8 cellular contexts compared by ENCODE assay signal in genomic region chr5:149834246-149834855, GRCh38.
DNase-seq lines count a peak whose midpoint lies in the region; ATAC-seq and TF ChIP-seq lines count a peak whose summit lies in the region.

No MANE protein-coding gene starts in this region.

- CTCF ChIA-PET in HCT116 (lab: Charles Lee): interaction anchor here (0.6 to 4.4 kb wide), 28 partner anchors 9 to 605 kb away, joined by 3 to 88 read pairs (median 4); partner anchors contain the start of genes PPARGC1B and SLC26A2
- CTCF ChIA-PET in activated CD4-positive, alpha-beta memory T cell treated with anti-CD3 and anti-CD28 coated beads for 36 hours (lab: Charles Lee): interaction anchor here (0.6 to 13.8 kb wide), 36 partner anchors 8 to 384 kb away, joined by 3 to 269 read pairs (median 5); partner anchors contain the start of genes HMGXB3, SLC26A2 and TIGD6

- H3K4me1 Mint-ChIP-seq in activated CD4-positive, alpha-beta memory T cell treated with anti-CD3 and anti-CD28 coated beads for 36 hours (ENCODE audit: low read depth): peaks cover 5% of the 10 kb centered on the region
- no peaks in the 10 kb centered on the region for H3K4me1 Mint-ChIP-seq in naive B cell

- no peak overlapping the region for H3K27ac Mint-ChIP-seq in activated CD4-positive, alpha-beta memory T cell treated with anti-CD3 and anti-CD28 coated beads for 36 hours
- no peak overlapping the region for H3K27ac Mint-ChIP-seq in naive B cell

- TF ChIP-seq CTCF in HCT116 (IDR thresholded peaks at IDR 0.05 in 2 of 3, conservative IDR thresholded peaks at IDR 0.05 in 1 of 3; ENCODE audit: borderline replicate concordance in 1 of 3, insufficient read depth in 1 of 3, low read depth in 2 of 3, low read length in 2 of 3): peak; percentile 71 to 83 (median 78); a peak in 5 of 6 replicates
- TF ChIP-seq CTCF in tibial nerve (IDR thresholded peaks at IDR 0.05): peak; percentile 29 to 75 (median 59)

- intact Hi-C loops in HCT116 (cut with micrococcal nuclease): loop anchor here (2.0 kb wide), 1 partner anchor 288 kb away; no protein-coding TSS in a partner anchor
- intact Hi-C loops in activated CD4-positive, alpha-beta memory T cell treated with anti-CD3 and anti-CD28 coated beads for 36 hours (cut with micrococcal nuclease): loop anchor here (1.0 kb wide), 2 partner anchors 128 to 156 kb away; no protein-coding TSS in a partner anchor

- no TSS peak for BruUV-seq in HCT116 (replicated peaks; lab: Mats Ljungman, UMichigan)

- H3K27me3 ChIP-seq in HCT116 (ENCODE audit: insufficient read depth, low read length) (no peaks in the 10 kb centered on the region), tibial nerve (no peaks in the 10 kb centered on the region)

- no peaks in the 10 kb centered on the region for H3K9me2 ChIP-seq in HCT116 (ENCODE audit: insufficient read depth)

- H3K9ac ChIP-seq in HCT116 (ENCODE audit: low read length): no peak overlapping the region

- H3K36me3 ChIP-seq in HCT116 (ENCODE audit: control insufficient read depth in 1 of 2, insufficient read depth in 2 of 2, low read length in 2 of 2) (no peaks in the 10 kb centered on the region), tibial nerve (peaks cover 0 to 15% (median 0%) of the 10 kb centered on the region in 3 donors)

- no peak for TF ChIP-seq EP300 in tibial nerve (IDR thresholded peaks at IDR 0.05)

- TF ChIP-seq POLR2A in HCT116 (IDR thresholded peaks at IDR 0.05; ENCODE audit: borderline replicate concordance, extremely low read depth, insufficient read depth, insufficient read length) (no peak), erythroblast (IDR thresholded peaks at IDR 0.05; ENCODE audit: low read length) (no peak), tibial nerve (IDR thresholded peaks at IDR 0.05) (no peak)

- ATAC-seq in HCT116: peak; percentile 65
- peak in 1 of 2 donors; percentile 33 for ATAC-seq in naive B cell (ENCODE audit: low read depth in 2 of 2)
- ATAC-seq in GM21528 (IDR thresholded peaks at IDR 0.05; ENCODE audit: low FRiP score, unreplicated experiment): no peak

- H3K79me2 ChIP-seq in HCT116 (ENCODE audit: insufficient read depth, low read length): no peaks in the 10 kb centered on the region

- H3K4me3 ChIP-seq in HCT116 (replicated peaks in 1 of 2; ENCODE audit: low read depth in 1 of 2, low read length in 2 of 2): no peak overlapping the region
- H3K4me3 ChIP-seq in tibial nerve: no peak overlapping the region

- H3K36me3 Mint-ChIP-seq in activated CD4-positive, alpha-beta memory T cell treated with anti-CD3 and anti-CD28 coated beads for 36 hours: peaks cover 2% of the 10 kb centered on the region
- H3K36me3 Mint-ChIP-seq in naive B cell: no peaks in the 10 kb centered on the region

- H4K20me1 ChIP-seq in HCT116 (ENCODE audit: insufficient read depth): no peaks in the 10 kb centered on the region

- no peaks in the 10 kb centered on the region for H3K9me3 Mint-ChIP-seq in activated CD4-positive, alpha-beta memory T cell treated with anti-CD3 and anti-CD28 coated beads for 36 hours
- no peaks in the 10 kb centered on the region for H3K9me3 Mint-ChIP-seq in naive B cell

- no peak overlapping the region for H3K4me3 Mint-ChIP-seq in activated CD4-positive, alpha-beta memory T cell treated with anti-CD3 and anti-CD28 coated beads for 36 hours
- H3K4me3 Mint-ChIP-seq in naive B cell: no peak overlapping the region

- 49 to 50% methylated on average over 5 of the region's 5 CpGs for WGBS in tibial nerve, 2 donors

- POLR2A ChIA-PET in HCT116 (lab: Charles Lee): interaction anchor here (1.0 to 1.5 kb wide), 2 partner anchors 126 to 156 kb away, joined by 4 to 6 read pairs; partner anchors contain the start of gene SLC26A2
- POLR2A ChIA-PET in activated CD4-positive, alpha-beta memory T cell treated with anti-CD3 and anti-CD28 coated beads for 36 hours (lab: Charles Lee): interaction anchor here (0.6 to 1.3 kb wide), 3 partner anchors 126 to 166 kb away, joined by 3 to 9 read pairs (median 4); partner anchors contain the start of genes HMGXB3, SLC26A2 and TIGD6

- RAD21 ChIA-PET in HCT116 (lab: Charles Lee; ENCODE audit: low non-redundant PET in 1 of 2, low total read pairs in 2 of 2, uncharacterized antibody in 2 of 2, unreplicated experiment in 2 of 2): interaction anchor here (0.5 to 1.3 kb wide), 7 partner anchors 18 to 201 kb away, joined by 3 to 5 read pairs (median 3); no protein-coding TSS in a partner anchor

- no peak overlapping the region for H2AFZ ChIP-seq in HCT116 (ENCODE audit: low read depth, low read length, poor library complexity, severe bottlenecking)

- H3K4me1 ChIP-seq in HCT116 (ENCODE audit: control insufficient read depth in 1 of 2, insufficient read depth in 2 of 2, low read length in 2 of 2): peaks cover 0 to 9% of the 10 kb centered on the region in 2 experiments; a peak in 2 of 4 replicates
- H3K4me1 ChIP-seq in tibial nerve: no peaks in the 10 kb centered on the region

- H3K4me2 ChIP-seq in HCT116 (ENCODE audit: low read length): no peak overlapping the region

- TF ChIP-seq RAD21 in HCT116 (IDR thresholded peaks at IDR 0.05; ENCODE audit: low read depth): peak; percentile 83

- DNase-seq in COR-L47 (lab: John Stamatoyannopoulos, UW) (peak; percentile 63), HCT116 (ENCODE audit: low read depth, low spot score) (peak; percentile 74), NCI-H748 treated with DMSO at 0.1 percent for 48 hours (lab: John Stamatoyannopoulos, UW) (peak; percentile 50), erythroblast (lab: John Stamatoyannopoulos, UW) (peak; percentile 86 to 93), naive B cell (peak; percentile 41), tibial nerve (ENCODE audit: low spot score in 2 of 2) (peak in 1 of 2 donors; percentile 77)
- peak; percentile 60 for DNase-seq in activated CD4-positive, alpha-beta memory T cell treated with anti-CD3 and anti-CD28 coated beads for 36 hours

- H3K27ac ChIP-seq in HCT116 (ENCODE audit: low read depth, low read length) (no peak overlapping the region), tibial nerve (no peak overlapping the region)

- H3K9me3 ChIP-seq in HCT116 (ENCODE audit: control insufficient read depth in 1 of 2, insufficient read depth in 1 of 2, low read depth in 1 of 2, low read length in 2 of 2): no peaks in the 10 kb centered on the region
- H3K9me3 ChIP-seq in tibial nerve: no peaks in the 10 kb centered on the region

- no peaks in the 10 kb centered on the region for H3K27me3 Mint-ChIP-seq in activated CD4-positive, alpha-beta memory T cell treated with anti-CD3 and anti-CD28 coated beads for 36 hours
- H3K27me3 Mint-ChIP-seq in naive B cell: no peaks in the 10 kb centered on the region

TF ChIP-seq in HCT116, 20 proteins besides CTCF, POLR2A, EP300 and RAD21:
- TF ChIP-seq POLR2AphosphoS5 (IDR thresholded peaks at IDR 0.05; ENCODE audit: low read depth, low read length) (no peak), CBX3 (IDR thresholded peaks at IDR 0.05; ENCODE audit: low read depth) (no peak), SP1 (IDR thresholded peaks at IDR 0.05; ENCODE audit: low read depth) (no peak)
